8 cellular contexts compared by ENCODE assay signal in the genomic region with DNA sequence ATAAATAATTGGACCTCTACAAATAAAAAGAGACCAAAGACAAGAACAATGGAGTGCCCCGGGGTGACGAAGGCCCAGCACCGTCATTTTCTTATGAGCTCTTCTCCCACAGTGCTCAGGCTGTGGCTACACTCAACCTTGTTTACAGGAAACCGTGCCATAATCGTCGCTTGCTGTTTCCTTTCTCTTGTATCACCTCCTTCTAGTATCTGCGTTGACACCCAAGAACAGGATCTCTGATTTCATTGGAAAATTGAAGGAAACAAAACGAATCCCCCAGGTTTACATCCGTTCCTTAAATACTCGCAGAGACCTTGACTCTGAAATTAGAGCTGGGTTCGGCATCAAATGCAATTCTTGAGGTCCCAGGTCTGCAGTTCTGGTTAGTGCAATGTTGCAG. TPM values are rescaled to one million over a fixed set of nuclear protein-coding genes. Genes with fewer than 3 reads are reported as not detected.
DNase-seq lines count a peak whose midpoint lies in the region; ATAC-seq and TF ChIP-seq lines count a peak whose summit lies in the region.

No MANE protein-coding gene starts in this region.

- H3K4me3 ChIP-seq in KMS-11 (IDR thresholded peaks at IDR 0.05; ENCODE audit: insufficient read depth, low read depth, low read length) = no peak overlapping the region

- peaks cover 26% of the 10 kb centered on the region for H3K4me1 ChIP-seq in KMS-11 (ENCODE audit: low read depth, poor library complexity, severe bottlenecking)

- H3K36me3 ChIP-seq in KMS-11 (ENCODE audit: insufficient read depth) = no peaks in the 10 kb centered on the region

- DNase-seq in Calu3 (no peak), NCI-H2029 treated with DMSO at 0.1 percent for 48 hours (lab: John Stamatoyannopoulos, UW) (no peak), erythroblast (lab: John Stamatoyannopoulos, UW) (no peak), NCI-H1436 treated with DMSO at 0.1 percent for 48 hours (lab: John Stamatoyannopoulos, UW) (no peak), NCI-H1930 (lab: John Stamatoyannopoulos, UW) (no peak)
- no peak for DNase-seq in effector memory CD8-positive, alpha-beta T cell

- no peaks in the 10 kb centered on the region for H3K9me3 Mint-ChIP-seq in Calu3 (ENCODE audit: low read depth, unreplicated experiment)
- H3K9me3 Mint-ChIP-seq in effector memory CD8-positive, alpha-beta T cell = no peaks in the 10 kb centered on the region
- no peaks in the 10 kb centered on the region for H3K9me3 Mint-ChIP-seq in nephron

- H3K4me1 Mint-ChIP-seq in Calu3 (ENCODE audit: low read depth, unreplicated experiment) = peaks cover 45% of the 10 kb centered on the region
- H3K4me1 Mint-ChIP-seq in effector memory CD8-positive, alpha-beta T cell (ENCODE audit: low read depth in 2 of 2) = peaks cover 11 to 14% of the 10 kb centered on the region in 2 donors
- H3K4me1 Mint-ChIP-seq in nephron = peaks cover 45% of the 10 kb centered on the region

- no peaks in the 10 kb centered on the region for H4K20me1 ChIP-seq in KMS-11 (ENCODE audit: insufficient read depth)

- intact Hi-C loops in Calu3 (cut with micrococcal nuclease; ENCODE audit: unreplicated experiment) = loop anchor here (1.0 to 5.0 kb wide), 11 partner anchors 56 to 1258 kb away; no protein-coding TSS in a partner anchor

- peak overlapping the region; percentile 79 for H3K4me2 ChIP-seq in KMS-11

- H3K4me3 Mint-ChIP-seq in Calu3 (ENCODE audit: low read depth, unreplicated experiment) (peak overlapping the region; percentile 99), nephron (peak overlapping the region; percentile 81 to 85 (median 83))
- H3K4me3 Mint-ChIP-seq in effector memory CD8-positive, alpha-beta T cell = peak overlapping the region; percentile 66 to 72

- H3K27me3 Mint-ChIP-seq in Calu3 (ENCODE audit: unreplicated experiment) (no peaks in the 10 kb centered on the region), nephron (ENCODE audit: low read depth) (peaks cover 41% of the 10 kb centered on the region)
- peaks cover 31 to 54% of the 10 kb centered on the region in 2 donors for H3K27me3 Mint-ChIP-seq in effector memory CD8-positive, alpha-beta T cell

- peak overlapping the region; percentile 18; the same call in 1 of the 2 replicates for H3K9ac ChIP-seq in KMS-11

- ATAC-seq in effector memory CD8-positive, alpha-beta T cell (replicated peaks) = peak; percentile 46

- BruUV-seq in Calu3 (replicated peaks; lab: Mats Ljungman, UMichigan) = no TSS peak

- no peak for TF ChIP-seq POLR2A in erythroblast (IDR thresholded peaks at IDR 0.05; ENCODE audit: low read length)

- H3K36me3 Mint-ChIP-seq in Calu3 (ENCODE audit: insufficient read depth, unreplicated experiment) (peaks cover 56% of the 10 kb centered on the region), nephron (ENCODE audit: low read depth) (no peaks in the 10 kb centered on the region)
- peaks cover 6% of the 10 kb centered on the region for H3K36me3 Mint-ChIP-seq in effector memory CD8-positive, alpha-beta T cell (ENCODE audit: insufficient read depth)

- peak overlapping the region; percentile 8; the same call in 1 of the 2 replicates for H3K27ac ChIP-seq in KMS-11

- H3K27ac Mint-ChIP-seq in Calu3 (ENCODE audit: unreplicated experiment) = peak overlapping the region; percentile 73
- peak overlapping the region; percentile 82 to 90 for H3K27ac Mint-ChIP-seq in effector memory CD8-positive, alpha-beta T cell
- H3K27ac Mint-ChIP-seq in nephron = peak overlapping the region in 2 of 3 experiments; percentile 25 to 46

- CTCF ChIA-PET in Calu3 (lab: Charles Lee) = interaction anchor here (0.6 to 5.1 kb wide), 31 partner anchors 10 to 1258 kb away, joined by 3 to 47 read pairs (median 4); no protein-coding TSS in a partner anchor

- H3K27me3 ChIP-seq in KMS-11 (ENCODE audit: insufficient read depth, low read depth) = no peaks in the 10 kb centered on the region; the same call in 1 of the 2 replicates

- peak overlapping the region; percentile 82 for H2AFZ ChIP-seq in KMS-11 (ENCODE audit: low read depth)

- TF ChIP-seq CTCF in Calu3 (IDR thresholded peaks at IDR 0.05; ENCODE audit: unreplicated experiment) (no peak), KMS-11 (conservative IDR thresholded peaks at IDR 0.05; ENCODE audit: low read depth, low read length) (no peak), nephron (IDR thresholded peaks at IDR 0.05; ENCODE audit: unreplicated experiment in 3 of 3) (no peak)

- H3K79me2 ChIP-seq in KMS-11 (ENCODE audit: insufficient read depth, low read depth) = no peaks in the 10 kb centered on the region

RNA-seq across cellular contexts. Expression of a gene that starts 1.7 kb away (rescaled TPM):
- 221 and 315 TPM in 2 replicates for total RNA-seq in Calu3 (2022)

RNA-seq across cellular contexts. Expression of a gene that starts 34.5 kb away (rescaled TPM):
- 3.3 and 6.1 TPM in 2 replicates for total RNA-seq in Calu3 (2022)

RNA-seq across cellular contexts. Expression of a gene that starts 49.9 kb away (rescaled TPM):
- total RNA-seq in Calu3 (2022) = not detected in 2 replicates

Comparison
In these comparisons a context has a peak if more than half of its experiments do, and no peak if none do; other contexts are left out.
1. H3K27ac Mint-ChIP-seq: peak in every context shown above with its lines; median percentile 86 in effector memory CD8-positive, alpha-beta T cell; 73 in Calu3; 36 in nephron.